In genomic region chr6:87126501-87126900, GRCh38 we compare ENCODE assay signal across 37 cellular contexts. TPM values are rescaled to one million over a fixed set of nuclear protein-coding genes. Genes with fewer than 3 reads are reported as not detected.
"Had no signal": no experiment of that assay in that cellular context is flagged by ENCODE, and none has a peak within 500 bp of the region (broad histone marks: within the 10 kb centered on the region; RNA-seq: fewer than 3 reads in every experiment).

No MANE protein-coding gene starts in this region.

- ATAC-seq: activated naive CD4-positive, alpha-beta T cell treated with anti-CD3 and anti-CD28 coated beads, Interleukin-2, amount 50 U/mL, for 72 hours; activated naive CD8-positive, alpha-beta T cell treated with anti-CD3 and anti-CD28 coated beads, Interleukin-2, amount 50 U/mL, for 24 hours; activated T-cell treated with anti-CD3 and anti-CD28 coated beads, Interleukin-2, amount 50 U/mL, for 4 hours; activated T-cell treated with anti-CD3 and anti-CD28 coated beads, Interleukin-2, amount 50 U/mL, for 72 hours; activated T-helper 17 cell treated with anti-CD3 and anti-CD28 coated beads, Interleukin-2, amount 50 U/mL, for 72 hours; body of pancreas had no signal

- H3K27me3 ChIP-seq: ascending aorta, body of pancreas, brain microvascular endothelial cell, cardiac muscle cell had no signal

- DNase-seq: activated effector memory CD4-positive, alpha-beta T cell treated with anti-CD3 and anti-CD28 coated beads, Interleukin-2, amount 50 U/mL, for 16 hours; activated effector memory CD4-positive, alpha-beta T cell treated with Interleukin-2 at 50 U/mL for 16 hours; activated gamma-delta T cell; activated gamma-delta T cell treated with Interleukin-2 at 50 U/mL for 16 hours; activated naive CD4-positive, alpha-beta T cell; activated naive CD4-positive, alpha-beta T cell treated with anti-CD3 and anti-CD28 coated beads for 36 hours; activated naive CD4-positive, alpha-beta T cell treated with anti-CD3 and anti-CD28 coated beads, Interleukin-2, amount 10 ng/mL, durations not matched to agents 7 days and 5 days; activated naive CD4-positive, alpha-beta T cell treated with anti-CD3 and anti-CD28 coated beads, Interleukin-2, amount 50 U/mL, for 16 hours; activated naive CD4-positive, alpha-beta T cell treated with Interleukin-2 at 50 U/mL for 16 hours; activated naive CD8-positive, alpha-beta T cell treated with anti-CD3 and anti-CD28 coated beads for 36 hours; activated naive CD8-positive, alpha-beta T cell treated with anti-CD3 and anti-CD28 coated beads, Interleukin-2, amount 10 ng/mL, durations not matched to agents 7 days and 5 days; activated naive CD8-positive, alpha-beta T cell treated with anti-CD3 and anti-CD28 coated beads, Interleukin-2, amount 50 U/mL, for 24 hours; activated T-cell treated with anti-CD3 and anti-CD28 coated beads, Interleukin-2, amount 50 U/mL, for 1 hour; activated T-cell treated with anti-CD3 and anti-CD28 coated beads, Interleukin-2, amount 50 U/mL, for 24 hours; activated T-cell treated with anti-CD3 and anti-CD28 coated beads, Interleukin-2, amount 50 U/mL, for 4 hours; activated T-cell treated with anti-CD3 and anti-CD28 coated beads, Interleukin-2, amount 50 U/mL, for 48 hours; activated T-cell treated with anti-CD3 and anti-CD28 coated beads, Interleukin-2, amount 50 U/mL, for 72 hours; adrenal gland; amniotic stem cell; amygdala; anterior cingulate cortex; aorta; body of pancreas; brain microvascular endothelial cell; caudate nucleus; central memory CD4-positive, alpha-beta T cell; cerebellar nuclear complex had no signal

- H3K9me3 ChIP-seq: adrenal gland, body of pancreas had no signal

- H3K27ac ChIP-seq: adrenal gland, ascending aorta, body of pancreas, brain microvascular endothelial cell, breast epithelium, cardiac muscle cell had no signal

- H3K36me3 ChIP-seq: adrenal gland, ascending aorta, brain microvascular endothelial cell, breast epithelium, cardiac muscle cell had no signal

- FAIRE-seq: astrocyte had no signal

- H3K4me1 ChIP-seq: adrenal gland, ascending aorta, body of pancreas, breast epithelium had no signal

- H3K4me3 ChIP-seq: adrenal gland, ascending aorta, body of pancreas, breast epithelium, cardiac muscle cell had no signal

RNA-seq across cellular contexts. Expression of gene CGA, which starts 31.6 kb away (rescaled TPM):
- total RNA-seq: activated naive CD4-positive, alpha-beta T cell treated with anti-CD3 and anti-CD28 coated beads for 36 hours; activated naive CD4-positive, alpha-beta T cell treated with anti-CD3 and anti-CD28 coated beads, Interleukin-2, amount 50 U/mL, for 72 hours; activated naive CD8-positive, alpha-beta T cell treated with anti-CD3 and anti-CD28 coated beads for 36 hours; activated naive CD8-positive, alpha-beta T cell treated with anti-CD3 and anti-CD28 coated beads, Interleukin-2, amount 10 ng/mL, durations not matched to agents 7 days and 5 days; activated T-cell treated with anti-CD3 and anti-CD28 coated beads, Interleukin-2, amount 50 U/mL, for 4 hours; activated T-cell treated with anti-CD3 and anti-CD28 coated beads, Interleukin-2, amount 50 U/mL, for 72 hours; activated T-helper 1 cell treated with anti-CD3 and anti-CD28 coated beads, Interleukin-12 subunit alpha, Interleukin-12 subunit beta, Interleukin-2, Interleukin-4 antibody, amounts not matched to agents 30 ng/mL and 10 ng/mL and 1 ng/mL, durations not matched to agents 14 hours and 24 hours and 36 hours; aorta; ascending aorta; body of pancreas; breast epithelium; bronchial epithelial cell; cardiac muscle cell; cardiac septum; chondrocyte had no signal
- polyA plus RNA-seq: aorta had no signal
